ENCODE assay signal across 8 cellular contexts in the genomic region with DNA sequence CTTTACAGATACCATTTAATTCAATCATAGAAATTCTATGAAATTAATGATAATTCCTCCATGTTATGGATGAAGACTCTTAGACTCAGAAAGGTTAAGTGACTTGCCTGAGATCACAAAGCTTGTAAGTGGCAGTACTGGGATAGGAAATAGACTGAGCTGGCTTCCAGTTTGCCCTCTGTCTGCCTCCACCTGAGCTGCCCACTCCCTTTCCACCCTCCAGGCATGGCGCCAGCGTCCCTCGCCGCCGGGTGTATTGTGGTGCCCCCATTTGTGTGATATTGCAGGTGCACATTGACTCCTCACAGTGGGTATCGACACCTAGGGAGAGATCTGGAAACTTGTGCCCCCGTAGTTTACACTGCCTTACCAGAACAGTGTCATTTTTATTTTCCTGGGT. TPM values are rescaled to one million over a fixed set of nuclear protein-coding genes. Genes with fewer than 3 reads are reported as not detected.
"Had no signal": no experiment of that assay in that cellular context is flagged by ENCODE, and none has a peak within 500 bp of the region (broad histone marks: within the 10 kb centered on the region; RNA-seq: fewer than 3 reads in every experiment).

No MANE protein-coding gene starts in this region.

- H3K27ac ChIP-seq: HL-60 had no signal

- H3K9me3 ChIP-seq: HAP-1 had no signal

- H3K4me3 ChIP-seq: GM23338, HAP-1 had no signal

- H3K36me3 ChIP-seq: HAP-1 had no signal

- DNase-seq: H7, HFFc6 had no signal

RNA-seq across cellular contexts. Expression of a gene that starts 43.1 kb away (rescaled TPM):
- total RNA-seq: H4, HepG2, HFFc6, HT1080 had no signal
